ENCODE assay signal across 12 cellular contexts in the genomic region with DNA sequence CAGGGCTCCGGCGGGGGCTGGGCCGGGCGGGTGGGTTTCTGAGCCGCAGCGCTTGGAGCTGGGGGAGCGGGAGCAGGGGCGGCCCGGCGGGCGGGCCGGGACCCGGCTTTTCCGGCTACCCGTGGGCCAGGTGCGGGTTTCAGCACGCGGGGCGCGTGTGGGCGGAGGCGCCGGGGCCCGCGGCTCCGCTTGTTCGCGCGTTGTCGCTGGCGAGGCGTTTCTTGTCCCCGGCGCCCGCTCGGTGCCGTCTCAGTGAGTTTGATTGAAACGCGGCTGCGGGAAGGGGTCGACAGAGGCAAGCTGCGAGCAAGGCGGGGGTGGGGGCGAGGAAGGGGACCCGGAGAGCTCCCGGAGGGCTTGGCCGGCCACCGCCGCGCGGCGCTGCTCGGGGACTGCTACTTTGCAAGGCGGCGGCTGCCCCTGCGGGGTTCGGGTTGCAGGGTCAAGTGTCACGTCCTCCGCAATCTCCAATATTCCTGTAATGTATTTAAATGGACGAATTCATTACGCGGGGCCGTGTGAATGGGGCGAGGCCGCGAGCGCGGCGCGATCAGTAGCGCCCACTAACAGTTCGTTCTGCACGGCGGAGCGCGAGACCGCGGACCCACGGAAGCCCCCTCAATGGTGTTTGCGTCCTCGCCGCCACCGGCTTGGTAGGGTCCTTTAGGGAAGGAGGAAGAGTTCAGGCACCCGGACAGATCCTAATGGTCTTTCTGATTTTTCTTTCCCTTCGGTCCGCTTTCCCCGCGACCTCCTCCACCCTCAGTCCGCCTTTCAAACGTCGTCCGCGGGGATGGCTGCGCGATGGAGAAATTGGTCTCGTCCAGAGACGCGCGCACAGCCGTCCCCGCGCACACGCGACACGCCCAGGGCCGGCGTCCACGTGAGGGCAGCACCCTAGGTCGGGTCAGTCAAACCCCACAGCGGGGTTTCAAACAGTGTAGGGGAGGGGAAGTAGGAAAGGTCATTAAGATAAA.
DNase-seq lines count a peak whose midpoint lies in the region; ATAC-seq, FAIRE-seq and TF ChIP-seq lines count a peak whose summit lies in the region.
"Had no signal": no experiment of that assay in that cellular context is flagged by ENCODE, and none has a peak within 500 bp of the region (broad histone marks: within the 10 kb centered on the region; RNA-seq: fewer than 3 reads in every experiment).

No MANE protein-coding gene starts in this region.

- H3K27ac Mint-ChIP-seq in T-helper 1 cell treated with Interleukin-12 subunit alpha and Interleukin-12 subunit beta and Interleukin-4 antibody, amounts not matched to agents 30 μg/mL and 1 μg/mL, for 36 hours, result peak overlapping the region; percentile 70
- H3K27ac Mint-ChIP-seq in activated CD4-positive, alpha-beta memory T cell treated with anti-CD3 and anti-CD28 coated beads for 36 hours, result no peak overlapping the region
- H3K27ac Mint-ChIP-seq in stimulated activated memory B cell treated with anti-CD40 and anti-IgM and Interleukin-4, amounts not matched to agents 10 μg/mL and 1 μg/mL and 100 μg/mL, for 72 hours, result peak overlapping the region; percentile 10

- H3K27me3 ChIP-seq in keratinocyte (ENCODE audit: control insufficient read depth, extremely low read depth, insufficient read depth, low read length), result peaks cover 87% of the 10 kb centered on the region

- FAIRE-seq in keratinocyte (lab: Jason Lieb, UNC), result no peak
- FAIRE-seq: A204.1 had no signal

- H3K79me2 ChIP-seq in keratinocyte (ENCODE audit: control insufficient read depth, insufficient read depth, low read length), result no peaks in the 10 kb centered on the region

- peak overlapping the region; percentile 51 for H3K4me2 ChIP-seq in keratinocyte (ENCODE audit: control insufficient read depth, extremely low read depth, insufficient read depth, low read depth, low read length)

- CTCF ChIA-PET in activated CD4-positive, alpha-beta memory T cell treated with anti-CD3 and anti-CD28 coated beads for 36 hours (lab: Charles Lee), result no interaction called here

- POLR2A ChIA-PET in activated CD4-positive, alpha-beta memory T cell treated with anti-CD3 and anti-CD28 coated beads for 36 hours (lab: Charles Lee), result no interaction called here

- intact Hi-C loops in activated CD4-positive, alpha-beta memory T cell treated with anti-CD3 and anti-CD28 coated beads for 36 hours (cut with micrococcal nuclease), result loop anchor here (2.0 to 10.0 kb wide), 3 partner anchors 136 to 1630 kb away; no protein-coding TSS in a partner anchor
- intact Hi-C loops in mucosa of descending colon (cut with DNase I, micrococcal nuclease), result no loop called here

- no peak overlapping the region for H3K27ac ChIP-seq in keratinocyte (ENCODE audit: control insufficient read depth, insufficient read depth, low read length)

- no peak overlapping the region for H3K9ac ChIP-seq in keratinocyte (ENCODE audit: control insufficient read depth, extremely low read depth, insufficient read depth, low read length)

- H3K9me3 Mint-ChIP-seq in T-helper 1 cell treated with Interleukin-12 subunit alpha and Interleukin-12 subunit beta and Interleukin-4 antibody, amounts not matched to agents 30 μg/mL and 1 μg/mL, for 36 hours, result no peaks in the 10 kb centered on the region
- H3K9me3 Mint-ChIP-seq in activated CD4-positive, alpha-beta memory T cell treated with anti-CD3 and anti-CD28 coated beads for 36 hours, result no peaks in the 10 kb centered on the region
- H3K9me3 Mint-ChIP-seq in stimulated activated memory B cell treated with anti-CD40 and anti-IgM and Interleukin-4, amounts not matched to agents 10 μg/mL and 1 μg/mL and 100 μg/mL, for 72 hours, result no peaks in the 10 kb centered on the region

- peaks cover 90% of the 10 kb centered on the region for H3K27me3 Mint-ChIP-seq in T-helper 1 cell treated with Interleukin-12 subunit alpha and Interleukin-12 subunit beta and Interleukin-4 antibody, amounts not matched to agents 30 μg/mL and 1 μg/mL, for 36 hours (ENCODE audit: low read depth)
- peaks cover 82% of the 10 kb centered on the region for H3K27me3 Mint-ChIP-seq in activated CD4-positive, alpha-beta memory T cell treated with anti-CD3 and anti-CD28 coated beads for 36 hours
- peaks cover 90% of the 10 kb centered on the region for H3K27me3 Mint-ChIP-seq in stimulated activated memory B cell treated with anti-CD40 and anti-IgM and Interleukin-4, amounts not matched to agents 10 μg/mL and 1 μg/mL and 100 μg/mL, for 72 hours

- TF ChIP-seq CTCF in keratinocyte (optimal IDR thresholded peaks at IDR 0.05 in 1 of 3, IDR thresholded peaks at IDR 0.05 in 1 of 3, conservative IDR thresholded peaks at IDR 0.05 in 1 of 3; ENCODE audit: extremely low read depth in 1 of 3, insufficient read depth in 2 of 3, low read length in 3 of 3) (no peak), mucosa of descending colon (IDR thresholded peaks at IDR 0.05) (no peak)

- peaks cover 3% of the 10 kb centered on the region for H3K36me3 Mint-ChIP-seq in T-helper 1 cell treated with Interleukin-12 subunit alpha and Interleukin-12 subunit beta and Interleukin-4 antibody, amounts not matched to agents 30 μg/mL and 1 μg/mL, for 36 hours (ENCODE audit: low read depth)
- no peaks in the 10 kb centered on the region for H3K36me3 Mint-ChIP-seq in activated CD4-positive, alpha-beta memory T cell treated with anti-CD3 and anti-CD28 coated beads for 36 hours
- H3K36me3 Mint-ChIP-seq in stimulated activated memory B cell treated with anti-CD40 and anti-IgM and Interleukin-4, amounts not matched to agents 10 μg/mL and 1 μg/mL and 100 μg/mL, for 72 hours, result no peaks in the 10 kb centered on the region

- H3K36me3 ChIP-seq in keratinocyte (ENCODE audit: control insufficient read depth in 2 of 2, extremely low read depth in 1 of 2, insufficient read depth in 2 of 2, low read length in 2 of 2), result no peaks in the 10 kb centered on the region
- H3K36me3 ChIP-seq in mucosa of descending colon (ENCODE audit: low read depth), result no peaks in the 10 kb centered on the region

- ATAC-seq in stimulated activated memory B cell treated with anti-CD40 and anti-IgM and Interleukin-4, amounts not matched to agents 10 μg/mL and 1 μg/mL and 100 μg/mL, for 72 hours, result no peak
- ATAC-seq in mucosa of descending colon (no peak), GM21723 (IDR thresholded peaks at IDR 0.05; ENCODE audit: unreplicated experiment) (no peak)

- dilution Hi-C loops in keratinocyte (cut with MboI; ENCODE audit: extremely low pct_ligation_motif_present, low sequenced_read_pairs), result no loop called here

- no peak for DNase-seq in T-helper 1 cell
- DNase-seq in activated CD4-positive, alpha-beta memory T cell treated with anti-CD3 and anti-CD28 coated beads for 36 hours, result no peak
- DNase-seq in keratinocyte (ENCODE audit: low read depth, low spot score), result no peak
- DNase-seq in mucosa of descending colon, result no peak
- no peak for DNase-seq in HCEC 1CT
- DNase-seq: activated effector memory CD4-positive, alpha-beta T cell treated with Interleukin-2 at 50 U/mL for 16 hours; stimulated activated CD4-positive, alpha-beta T cell treated with anti-CD3 and anti-CD28 coated beads, Interleukin-12 subunit alpha, Interleukin-12 subunit beta, amount 100 ng/mL, for 4 hours; SW 1271 had no signal

- peaks cover 3% of the 10 kb centered on the region for H4K20me1 ChIP-seq in keratinocyte (ENCODE audit: control insufficient read depth, extremely low read depth, insufficient read depth, low read length)

- H2AFZ ChIP-seq in keratinocyte (ENCODE audit: control insufficient read depth, low read length), result no peak overlapping the region

- no peak overlapping the region for H3K4me3 Mint-ChIP-seq in T-helper 1 cell treated with Interleukin-12 subunit alpha and Interleukin-12 subunit beta and Interleukin-4 antibody, amounts not matched to agents 30 μg/mL and 1 μg/mL, for 36 hours
- peak overlapping the region; percentile 37 for H3K4me3 Mint-ChIP-seq in activated CD4-positive, alpha-beta memory T cell treated with anti-CD3 and anti-CD28 coated beads for 36 hours
- H3K4me3 Mint-ChIP-seq in stimulated activated memory B cell treated with anti-CD40 and anti-IgM and Interleukin-4, amounts not matched to agents 10 μg/mL and 1 μg/mL and 100 μg/mL, for 72 hours, result peak overlapping the region; percentile 73

- H3K4me1 Mint-ChIP-seq in T-helper 1 cell treated with Interleukin-12 subunit alpha and Interleukin-12 subunit beta and Interleukin-4 antibody, amounts not matched to agents 30 μg/mL and 1 μg/mL, for 36 hours (ENCODE audit: low read depth), result peaks cover 21% of the 10 kb centered on the region
- H3K4me1 Mint-ChIP-seq in activated CD4-positive, alpha-beta memory T cell treated with anti-CD3 and anti-CD28 coated beads for 36 hours (ENCODE audit: low read depth), result peaks cover 32% of the 10 kb centered on the region
- peaks cover 46% of the 10 kb centered on the region for H3K4me1 Mint-ChIP-seq in stimulated activated memory B cell treated with anti-CD40 and anti-IgM and Interleukin-4, amounts not matched to agents 10 μg/mL and 1 μg/mL and 100 μg/mL, for 72 hours

- H3K9me1 ChIP-seq in keratinocyte (ENCODE audit: control insufficient read depth, extremely low read depth, insufficient read depth, low read length), result no peaks in the 10 kb centered on the region

- H3K9me3 ChIP-seq in keratinocyte (ENCODE audit: control insufficient read depth, low read depth, low read length), result no peaks in the 10 kb centered on the region
- H3K9me3 ChIP-seq in mucosa of descending colon, result no peaks in the 10 kb centered on the region

- peaks cover 20% of the 10 kb centered on the region for H3K4me1 ChIP-seq in keratinocyte (ENCODE audit: control insufficient read depth, extremely low read depth, insufficient read depth, low read length)
- H3K4me1 ChIP-seq in mucosa of descending colon (ENCODE audit: low read depth), result peaks cover 58% of the 10 kb centered on the region

- peak overlapping the region in 1 of 3 experiments; percentile 7 for H3K4me3 ChIP-seq in keratinocyte (ENCODE audit: control insufficient read depth in 2 of 3, extremely low read depth in 1 of 3, insufficient read depth in 2 of 3, low read depth in 1 of 3, low read length in 3 of 3)
- no peak overlapping the region for H3K4me3 ChIP-seq in mucosa of descending colon
